Comparison of ENCODE assay signal across 2 cellular contexts in the genomic region with DNA sequence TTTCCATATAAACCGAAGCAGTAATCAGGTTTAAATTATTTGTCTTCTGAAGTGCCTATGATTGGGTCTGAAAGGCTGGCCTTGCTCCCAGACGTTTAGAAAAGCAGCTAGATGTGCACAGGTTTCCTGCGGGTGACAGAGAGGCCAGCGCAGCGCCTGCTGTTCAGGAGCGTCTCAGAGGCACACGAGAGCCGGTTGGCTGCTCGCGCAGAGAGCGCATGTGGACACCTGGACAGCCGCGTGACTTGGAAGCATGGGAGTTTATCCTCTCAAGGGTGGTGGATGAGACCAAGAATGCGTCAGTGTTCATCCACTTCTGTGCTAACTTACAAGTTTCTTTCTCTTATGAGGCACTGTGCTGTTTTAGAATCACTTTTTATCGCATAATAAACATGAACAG.
TF ChIP-seq lines count a peak whose summit lies in the region.

No MANE protein-coding gene starts in this region.

TF ChIP-seq in GM23338, 12 proteins besides CTCF, POLR2A, EP300 and RAD21 (continued from another document):
- TF ChIP-seq, protein P1, sequence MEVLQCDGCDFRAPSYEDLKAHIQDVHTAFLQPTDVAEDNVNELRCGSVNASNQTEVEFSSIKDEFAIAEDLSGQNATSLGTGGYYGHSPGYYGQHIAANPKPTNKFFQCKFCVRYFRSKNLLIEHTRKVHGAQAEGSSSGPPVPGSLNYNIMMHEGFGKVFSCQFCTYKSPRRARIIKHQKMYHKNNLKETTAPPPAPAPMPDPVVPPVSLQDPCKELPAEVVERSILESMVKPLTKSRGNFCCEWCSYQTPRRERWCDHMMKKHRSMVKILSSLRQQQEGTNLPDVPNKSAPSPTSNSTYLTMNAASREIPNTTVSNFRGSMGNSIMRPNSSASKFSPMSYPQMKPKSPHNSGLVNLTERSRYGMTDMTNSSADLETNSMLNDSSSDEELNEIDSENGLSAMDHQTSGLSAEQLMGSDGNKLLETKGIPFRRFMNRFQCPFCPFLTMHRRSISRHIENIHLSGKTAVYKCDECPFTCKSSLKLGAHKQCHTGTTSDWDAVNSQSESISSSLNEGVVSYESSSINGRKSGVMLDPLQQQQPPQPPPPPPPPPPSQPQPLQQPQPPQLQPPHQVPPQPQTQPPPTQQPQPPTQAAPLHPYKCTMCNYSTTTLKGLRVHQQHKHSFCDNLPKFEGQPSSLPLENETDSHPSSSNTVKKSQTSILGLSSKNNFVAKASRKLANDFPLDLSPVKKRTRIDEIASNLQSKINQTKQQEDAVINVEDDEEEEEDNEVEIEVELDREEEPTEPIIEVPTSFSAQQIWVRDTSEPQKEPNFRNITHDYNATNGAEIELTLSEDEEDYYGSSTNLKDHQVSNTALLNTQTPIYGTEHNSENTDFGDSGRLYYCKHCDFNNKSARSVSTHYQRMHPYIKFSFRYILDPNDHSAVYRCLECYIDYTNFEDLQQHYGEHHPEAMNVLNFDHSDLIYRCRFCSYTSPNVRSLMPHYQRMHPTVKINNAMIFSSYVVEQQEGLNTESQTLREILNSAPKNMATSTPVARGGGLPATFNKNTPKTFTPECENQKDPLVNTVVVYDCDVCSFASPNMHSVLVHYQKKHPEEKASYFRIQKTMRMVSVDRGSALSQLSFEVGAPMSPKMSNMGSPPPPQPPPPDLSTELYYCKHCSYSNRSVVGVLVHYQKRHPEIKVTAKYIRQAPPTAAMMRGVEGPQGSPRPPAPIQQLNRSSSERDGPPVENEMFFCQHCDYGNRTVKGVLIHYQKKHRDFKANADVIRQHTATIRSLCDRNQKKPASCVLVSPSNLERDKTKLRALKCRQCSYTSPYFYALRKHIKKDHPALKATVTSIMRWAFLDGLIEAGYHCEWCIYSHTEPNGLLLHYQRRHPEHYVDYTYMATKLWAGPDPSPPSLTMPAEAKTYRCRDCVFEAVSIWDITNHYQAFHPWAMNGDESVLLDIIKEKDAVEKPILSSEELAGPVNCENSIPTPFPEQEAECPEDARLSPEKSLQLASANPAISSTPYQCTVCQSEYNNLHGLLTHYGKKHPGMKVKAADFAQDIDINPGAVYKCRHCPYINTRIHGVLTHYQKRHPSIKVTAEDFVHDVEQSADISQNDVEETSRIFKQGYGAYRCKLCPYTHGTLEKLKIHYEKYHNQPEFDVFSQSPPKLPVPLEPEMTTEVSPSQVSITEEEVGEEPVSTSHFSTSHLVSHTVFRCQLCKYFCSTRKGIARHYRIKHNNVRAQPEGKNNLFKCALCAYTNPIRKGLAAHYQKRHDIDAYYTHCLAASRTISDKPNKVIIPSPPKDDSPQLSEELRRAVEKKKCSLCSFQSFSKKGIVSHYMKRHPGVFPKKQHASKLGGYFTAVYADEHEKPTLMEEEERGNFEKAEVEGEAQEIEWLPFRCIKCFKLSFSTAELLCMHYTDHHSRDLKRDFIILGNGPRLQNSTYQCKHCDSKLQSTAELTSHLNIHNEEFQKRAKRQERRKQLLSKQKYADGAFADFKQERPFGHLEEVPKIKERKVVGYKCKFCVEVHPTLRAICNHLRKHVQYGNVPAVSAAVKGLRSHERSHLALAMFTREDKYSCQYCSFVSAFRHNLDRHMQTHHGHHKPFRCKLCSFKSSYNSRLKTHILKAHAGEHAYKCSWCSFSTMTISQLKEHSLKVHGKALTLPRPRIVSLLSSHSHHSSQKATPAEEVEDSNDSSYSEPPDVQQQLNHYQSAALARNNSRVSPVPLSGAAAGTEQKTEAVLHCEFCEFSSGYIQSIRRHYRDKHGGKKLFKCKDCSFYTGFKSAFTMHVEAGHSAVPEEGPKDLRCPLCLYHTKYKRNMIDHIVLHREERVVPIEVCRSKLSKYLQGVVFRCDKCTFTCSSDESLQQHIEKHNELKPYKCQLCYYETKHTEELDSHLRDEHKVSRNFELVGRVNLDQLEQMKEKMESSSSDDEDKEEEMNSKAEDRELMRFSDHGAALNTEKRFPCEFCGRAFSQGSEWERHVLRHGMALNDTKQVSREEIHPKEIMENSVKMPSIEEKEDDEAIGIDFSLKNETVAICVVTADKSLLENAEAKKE (CRISPR knock-in tag; IDR thresholded peaks at IDR 0.05): no peak
- TF ChIP-seq STAT1 (IDR thresholded peaks at IDR 0.05; ENCODE audit: unreplicated experiment) (no peak), EZH2phosphoT487 (IDR thresholded peaks at IDR 0.05; ENCODE audit: unreplicated experiment) (no peak), ZNF331 (CRISPR knock-in tag; IDR thresholded peaks at IDR 0.05; ENCODE audit: low read depth) (no peak)
- TF ChIP-seq, protein P2, sequence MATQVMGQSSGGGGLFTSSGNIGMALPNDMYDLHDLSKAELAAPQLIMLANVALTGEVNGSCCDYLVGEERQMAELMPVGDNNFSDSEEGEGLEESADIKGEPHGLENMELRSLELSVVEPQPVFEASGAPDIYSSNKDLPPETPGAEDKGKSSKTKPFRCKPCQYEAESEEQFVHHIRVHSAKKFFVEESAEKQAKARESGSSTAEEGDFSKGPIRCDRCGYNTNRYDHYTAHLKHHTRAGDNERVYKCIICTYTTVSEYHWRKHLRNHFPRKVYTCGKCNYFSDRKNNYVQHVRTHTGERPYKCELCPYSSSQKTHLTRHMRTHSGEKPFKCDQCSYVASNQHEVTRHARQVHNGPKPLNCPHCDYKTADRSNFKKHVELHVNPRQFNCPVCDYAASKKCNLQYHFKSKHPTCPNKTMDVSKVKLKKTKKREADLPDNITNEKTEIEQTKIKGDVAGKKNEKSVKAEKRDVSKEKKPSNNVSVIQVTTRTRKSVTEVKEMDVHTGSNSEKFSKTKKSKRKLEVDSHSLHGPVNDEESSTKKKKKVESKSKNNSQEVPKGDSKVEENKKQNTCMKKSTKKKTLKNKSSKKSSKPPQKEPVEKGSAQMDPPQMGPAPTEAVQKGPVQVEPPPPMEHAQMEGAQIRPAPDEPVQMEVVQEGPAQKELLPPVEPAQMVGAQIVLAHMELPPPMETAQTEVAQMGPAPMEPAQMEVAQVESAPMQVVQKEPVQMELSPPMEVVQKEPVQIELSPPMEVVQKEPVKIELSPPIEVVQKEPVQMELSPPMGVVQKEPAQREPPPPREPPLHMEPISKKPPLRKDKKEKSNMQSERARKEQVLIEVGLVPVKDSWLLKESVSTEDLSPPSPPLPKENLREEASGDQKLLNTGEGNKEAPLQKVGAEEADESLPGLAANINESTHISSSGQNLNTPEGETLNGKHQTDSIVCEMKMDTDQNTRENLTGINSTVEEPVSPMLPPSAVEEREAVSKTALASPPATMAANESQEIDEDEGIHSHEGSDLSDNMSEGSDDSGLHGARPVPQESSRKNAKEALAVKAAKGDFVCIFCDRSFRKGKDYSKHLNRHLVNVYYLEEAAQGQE (IDR thresholded peaks at IDR 0.05; ENCODE audit: unreplicated experiment): no peak
TF ChIP-seq in GM23338: peak in this region for 0.

TF ChIP-seq in WTC11, 78 proteins besides CTCF, POLR2A, EP300 and RAD21 (continued from another document):
- TF ChIP-seq, protein P3, sequence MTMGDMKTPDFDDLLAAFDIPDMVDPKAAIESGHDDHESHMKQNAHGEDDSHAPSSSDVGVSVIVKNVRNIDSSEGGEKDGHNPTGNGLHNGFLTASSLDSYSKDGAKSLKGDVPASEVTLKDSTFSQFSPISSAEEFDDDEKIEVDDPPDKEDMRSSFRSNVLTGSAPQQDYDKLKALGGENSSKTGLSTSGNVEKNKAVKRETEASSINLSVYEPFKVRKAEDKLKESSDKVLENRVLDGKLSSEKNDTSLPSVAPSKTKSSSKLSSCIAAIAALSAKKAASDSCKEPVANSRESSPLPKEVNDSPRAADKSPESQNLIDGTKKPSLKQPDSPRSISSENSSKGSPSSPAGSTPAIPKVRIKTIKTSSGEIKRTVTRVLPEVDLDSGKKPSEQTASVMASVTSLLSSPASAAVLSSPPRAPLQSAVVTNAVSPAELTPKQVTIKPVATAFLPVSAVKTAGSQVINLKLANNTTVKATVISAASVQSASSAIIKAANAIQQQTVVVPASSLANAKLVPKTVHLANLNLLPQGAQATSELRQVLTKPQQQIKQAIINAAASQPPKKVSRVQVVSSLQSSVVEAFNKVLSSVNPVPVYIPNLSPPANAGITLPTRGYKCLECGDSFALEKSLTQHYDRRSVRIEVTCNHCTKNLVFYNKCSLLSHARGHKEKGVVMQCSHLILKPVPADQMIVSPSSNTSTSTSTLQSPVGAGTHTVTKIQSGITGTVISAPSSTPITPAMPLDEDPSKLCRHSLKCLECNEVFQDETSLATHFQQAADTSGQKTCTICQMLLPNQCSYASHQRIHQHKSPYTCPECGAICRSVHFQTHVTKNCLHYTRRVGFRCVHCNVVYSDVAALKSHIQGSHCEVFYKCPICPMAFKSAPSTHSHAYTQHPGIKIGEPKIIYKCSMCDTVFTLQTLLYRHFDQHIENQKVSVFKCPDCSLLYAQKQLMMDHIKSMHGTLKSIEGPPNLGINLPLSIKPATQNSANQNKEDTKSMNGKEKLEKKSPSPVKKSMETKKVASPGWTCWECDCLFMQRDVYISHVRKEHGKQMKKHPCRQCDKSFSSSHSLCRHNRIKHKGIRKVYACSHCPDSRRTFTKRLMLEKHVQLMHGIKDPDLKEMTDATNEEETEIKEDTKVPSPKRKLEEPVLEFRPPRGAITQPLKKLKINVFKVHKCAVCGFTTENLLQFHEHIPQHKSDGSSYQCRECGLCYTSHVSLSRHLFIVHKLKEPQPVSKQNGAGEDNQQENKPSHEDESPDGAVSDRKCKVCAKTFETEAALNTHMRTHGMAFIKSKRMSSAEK (CRISPR knock-in tag; IDR thresholded peaks at IDR 0.05; ENCODE audit: borderline replicate concordance): no peak
- TF ChIP-seq TEAD1 (CRISPR knock-in tag; IDR thresholded peaks at IDR 0.05) (no peak), FOXP1 (CRISPR knock-in tag; IDR thresholded peaks at IDR 0.05; ENCODE audit: borderline replicate concordance) (no peak), ZNF671 (CRISPR knock-in tag; IDR thresholded peaks at IDR 0.05) (no peak), TCF7 (CRISPR knock-in tag; IDR thresholded peaks at IDR 0.05; ENCODE audit: low read depth) (no peak)
- TF ChIP-seq, protein P4, sequence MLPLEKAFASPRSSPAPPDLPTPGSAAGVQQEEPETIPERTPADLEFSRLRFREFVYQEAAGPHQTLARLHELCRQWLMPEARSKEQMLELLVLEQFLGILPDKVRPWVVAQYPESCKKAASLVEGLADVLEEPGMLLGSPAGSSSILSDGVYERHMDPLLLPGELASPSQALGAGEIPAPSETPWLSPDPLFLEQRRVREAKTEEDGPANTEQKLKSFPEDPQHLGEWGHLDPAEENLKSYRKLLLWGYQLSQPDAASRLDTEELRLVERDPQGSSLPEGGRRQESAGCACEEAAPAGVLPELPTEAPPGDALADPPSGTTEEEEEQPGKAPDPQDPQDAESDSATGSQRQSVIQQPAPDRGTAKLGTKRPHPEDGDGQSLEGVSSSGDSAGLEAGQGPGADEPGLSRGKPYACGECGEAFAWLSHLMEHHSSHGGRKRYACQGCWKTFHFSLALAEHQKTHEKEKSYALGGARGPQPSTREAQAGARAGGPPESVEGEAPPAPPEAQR (CRISPR knock-in tag; IDR thresholded peaks at IDR 0.05): no peak
